In genomic region chr1:7568053-7568452, GRCh38 we compare ENCODE assay signal across 1 cellular context.
TF ChIP-seq lines count a peak whose summit lies in the region.

No MANE protein-coding gene starts in this region.

TF ChIP-seq in HEK293, 187 proteins besides CTCF, POLR2A, EP300 and RAD21 (continued from another document):
- TF ChIP-seq ZNF513 (tag by site-specific recombination; IDR thresholded peaks at IDR 0.05) (peak; percentile 87), ZNF629 (tag by site-specific recombination; IDR thresholded peaks at IDR 0.05) (no peak), KLF16 (tag by site-specific recombination; IDR thresholded peaks at IDR 0.05) (no peak), ZNF341 (tag by site-specific recombination; IDR thresholded peaks at IDR 0.05; ENCODE audit: low read depth) (no peak), ZNF146 (tag by site-specific recombination; IDR thresholded peaks at IDR 0.05) (0 out of 2 replicates have a peak, but pooled peaks have one; percentile 5), ZNF785 (tag by site-specific recombination; IDR thresholded peaks at IDR 0.05) (no peak), INSM2 (tag by site-specific recombination; IDR thresholded peaks at IDR 0.05) (0 out of 2 replicates have a peak, but pooled peaks have one; percentile 13), ZNF138 (tag by site-specific recombination; IDR thresholded peaks at IDR 0.05; ENCODE audit: borderline replicate concordance) (no peak), ZSCAN16 (tag by site-specific recombination; IDR thresholded peaks at IDR 0.05) (no peak)
